In the genomic region with DNA sequence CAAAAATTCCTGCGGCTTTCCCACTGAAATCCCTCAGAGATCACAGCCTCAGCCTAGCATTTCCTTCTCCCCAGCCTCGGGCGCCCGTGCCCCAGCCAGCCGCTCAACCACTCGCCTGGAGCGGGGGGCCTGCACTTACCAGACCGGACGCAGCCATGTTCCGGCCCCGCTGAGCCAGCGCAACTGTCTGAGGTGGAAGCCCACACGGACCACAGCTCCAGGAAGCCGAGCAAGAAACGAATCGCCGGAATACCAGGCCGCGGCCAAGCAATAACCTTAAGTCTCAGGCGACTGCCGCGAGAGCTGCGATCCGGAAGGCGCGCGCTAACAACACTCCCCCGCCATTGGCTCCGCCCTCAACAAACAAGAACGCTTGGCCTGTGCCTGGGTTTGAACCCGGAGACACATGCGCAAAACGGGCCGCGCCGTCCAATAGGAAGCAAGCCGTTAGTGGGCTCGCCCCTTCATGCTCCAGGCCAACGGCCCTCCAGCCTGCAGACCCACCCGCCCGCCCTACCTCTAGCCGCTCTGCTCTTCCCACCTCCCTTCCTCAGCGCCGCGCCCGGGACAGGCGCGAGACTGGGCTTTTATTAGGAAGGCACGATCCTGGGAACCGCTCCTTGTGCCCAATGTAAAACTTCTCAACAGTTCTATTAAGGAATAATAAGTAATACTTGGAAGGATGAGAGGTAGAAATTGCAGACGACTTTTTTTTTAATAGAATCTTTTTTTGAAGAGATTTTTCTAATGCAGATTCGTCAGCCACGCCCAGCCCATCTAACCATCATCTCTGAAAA, we compare ENCODE assay signal across 8 cellular contexts. TPM values are rescaled to one million over a fixed set of nuclear protein-coding genes. Genes with fewer than 3 reads are reported as not detected.
DNase-seq lines count a peak whose midpoint lies in the region; ATAC-seq and TF ChIP-seq lines count a peak whose summit lies in the region.

A gene with protein sequence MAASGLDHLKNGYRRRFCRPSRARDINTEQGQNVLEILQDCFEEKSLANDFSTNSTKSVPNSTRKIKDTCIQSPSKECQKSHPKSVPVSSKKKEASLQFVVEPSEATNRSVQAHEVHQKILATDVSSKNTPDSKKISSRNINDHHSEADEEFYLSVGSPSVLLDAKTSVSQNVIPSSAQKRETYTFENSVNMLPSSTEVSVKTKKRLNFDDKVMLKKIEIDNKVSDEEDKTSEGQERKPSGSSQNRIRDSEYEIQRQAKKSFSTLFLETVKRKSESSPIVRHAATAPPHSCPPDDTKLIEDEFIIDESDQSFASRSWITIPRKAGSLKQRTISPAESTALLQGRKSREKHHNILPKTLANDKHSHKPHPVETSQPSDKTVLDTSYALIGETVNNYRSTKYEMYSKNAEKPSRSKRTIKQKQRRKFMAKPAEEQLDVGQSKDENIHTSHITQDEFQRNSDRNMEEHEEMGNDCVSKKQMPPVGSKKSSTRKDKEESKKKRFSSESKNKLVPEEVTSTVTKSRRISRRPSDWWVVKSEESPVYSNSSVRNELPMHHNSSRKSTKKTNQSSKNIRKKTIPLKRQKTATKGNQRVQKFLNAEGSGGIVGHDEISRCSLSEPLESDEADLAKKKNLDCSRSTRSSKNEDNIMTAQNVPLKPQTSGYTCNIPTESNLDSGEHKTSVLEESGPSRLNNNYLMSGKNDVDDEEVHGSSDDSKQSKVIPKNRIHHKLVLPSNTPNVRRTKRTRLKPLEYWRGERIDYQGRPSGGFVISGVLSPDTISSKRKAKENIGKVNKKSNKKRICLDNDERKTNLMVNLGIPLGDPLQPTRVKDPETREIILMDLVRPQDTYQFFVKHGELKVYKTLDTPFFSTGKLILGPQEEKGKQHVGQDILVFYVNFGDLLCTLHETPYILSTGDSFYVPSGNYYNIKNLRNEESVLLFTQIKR (minus strand): TSS at position 305 of the 797 bp plus-strand sequence. CDS start 148 bp downstream, at position 157.

- peak within 1 kb of the TSS; percentile 91 for H3K27ac ChIP-seq in RWPE1

- H3K4me3 Mint-ChIP-seq in activated T-helper 17 cell treated with anti-CD3 and anti-CD28 coated beads, Interleukin-2, amount 50 U/mL, for 72 hours = peak within 1 kb of the TSS; percentile 96
- peak within 1 kb of the TSS; percentile 100 for H3K4me3 Mint-ChIP-seq in natural killer cell

- H3K27ac Mint-ChIP-seq in activated T-helper 17 cell treated with anti-CD3 and anti-CD28 coated beads, Interleukin-2, amount 50 U/mL, for 72 hours = peak within 1 kb of the TSS; percentile 97
- peak within 1 kb of the TSS; percentile 99 for H3K27ac Mint-ChIP-seq in natural killer cell

- POLR2A ChIA-PET in RWPE1 (lab: Yijun Ruan, JAX; ENCODE audit: low non-redundant PET) = no interaction called here

- TF ChIP-seq CTCF in LNCaP clone FGC (IDR thresholded peaks at IDR 0.05; ENCODE audit: control insufficient read depth, extremely low read depth, insufficient read depth) = no peak
- TF ChIP-seq CTCF in RWPE1 (conservative IDR thresholded peaks at IDR 0.05; ENCODE audit: low read depth) = no peak
- TF ChIP-seq CTCF in fibroblast of mammary gland (conservative IDR thresholded peaks at IDR 0.05; ENCODE audit: control insufficient read depth, insufficient read depth, low read depth, low read length) = no peak
- TF ChIP-seq CTCF in natural killer cell (IDR thresholded peaks at IDR 0.05) = no peak

- peak; percentile 96 for ATAC-seq in activated T-helper 17 cell treated with anti-CD3 and anti-CD28 coated beads, Interleukin-2, amount 50 U/mL, for 72 hours (replicated peaks)
- ATAC-seq in natural killer cell = peak; percentile 90 to 97 (median 92)

- intact Hi-C loops in natural killer cell (cut with micrococcal nuclease) = loop anchor here (1.0 to 10.0 kb wide), 3 partner anchors 156 to 799 kb away; a partner anchor contains a TSS

- H3K4me3 ChIP-seq in LNCaP clone FGC (ENCODE audit: low read depth, low read length) = peak within 1 kb of the TSS; percentile 84
- peak within 1 kb of the TSS; percentile 77 for H3K4me3 ChIP-seq in fibroblast of mammary gland (ENCODE audit: control insufficient read depth, low read depth, low read length)

- H3K9me3 Mint-ChIP-seq in activated T-helper 17 cell treated with anti-CD3 and anti-CD28 coated beads, Interleukin-2, amount 50 U/mL, for 72 hours = no peaks in the 10 kb centered on the region
- H3K9me3 Mint-ChIP-seq in natural killer cell = no peaks in the 10 kb centered on the region

- H3K36me3 Mint-ChIP-seq in activated T-helper 17 cell treated with anti-CD3 and anti-CD28 coated beads, Interleukin-2, amount 50 U/mL, for 72 hours (ENCODE audit: low read depth) = peaks cover 50% of the 10 kb centered on the region
- H3K36me3 Mint-ChIP-seq in natural killer cell = peaks cover 8% of the 10 kb centered on the region

- H3K4me1 Mint-ChIP-seq in activated T-helper 17 cell treated with anti-CD3 and anti-CD28 coated beads, Interleukin-2, amount 50 U/mL, for 72 hours = peaks cover 18% of the 10 kb centered on the region
- peaks cover 37 to 38% of the 10 kb centered on the region in 2 donors for H3K4me1 Mint-ChIP-seq in natural killer cell

- CTCF ChIA-PET in RWPE1 (lab: Yijun Ruan, JAX) = interaction anchor here (0.5 to 0.9 kb wide), 2 partner anchors 76 to 347 kb away, joined by 3 read pairs; no protein-coding TSS in a partner anchor

- DNase-seq in Daoy (ENCODE audit: low read depth) (peak; percentile 95), GOT3 (lab: John Stamatoyannopoulos, UW) (peak; percentile 85), LNCaP clone FGC (ENCODE audit: low read depth) (peak; percentile 94), RWPE1 (ENCODE audit: low spot score) (peak; percentile 86), fibroblast of mammary gland (ENCODE audit: low read depth) (peak; percentile 98), natural killer cell (peak; percentile 84)
- DNase-seq in stimulated activated naive CD4-positive, alpha-beta T cell treated with Interleukin-2 at 50 U/mL for 16 hours (lab: John Stamatoyannopoulos, UW) = peak; percentile 94

- no peaks in the 10 kb centered on the region for H3K27me3 Mint-ChIP-seq in activated T-helper 17 cell treated with anti-CD3 and anti-CD28 coated beads, Interleukin-2, amount 50 U/mL, for 72 hours
- H3K27me3 Mint-ChIP-seq in natural killer cell (ENCODE audit: low read depth in 2 of 2) = no peaks in the 10 kb centered on the region

RNA-seq across cellular contexts. Expression of the gene that starts here (rescaled TPM):
- 8.3 and 9.4 TPM in 2 replicates for total RNA-seq in Daoy (2014; rRNA removed; shearing (Covaris generic))
- total RNA-seq in activated T-helper 17 cell treated with anti-CD3 and anti-CD28 coated beads, Interleukin-2, amount 50 U/mL, for 72 hours = 10 to 100 TPM; 30.9 to 64.9 TPM
- total RNA-seq in natural killer cell = 10 to 100 TPM; 78.6 to 93.6 (median 91.1) TPM

Comparison
In these comparisons a context has a peak if more than half of its experiments do, and no peak if none do; other contexts are left out.
1. Peak in every context shown above with its lines: DNase-seq, ATAC-seq, H3K4me3 ChIP-seq and H3K27ac ChIP-seq.